In genomic region chr20:25526446-25526845, GRCh38 we compare ENCODE assay signal across 27 cellular contexts. TPM values are rescaled to one million over a fixed set of nuclear protein-coding genes. Genes with fewer than 3 reads are reported as not detected.
DNase-seq lines count a peak whose midpoint lies in the region; ATAC-seq and TF ChIP-seq lines count a peak whose summit lies in the region.
"Had no signal": no experiment of that assay in that cellular context is flagged by ENCODE, and none has a peak within 500 bp of the region (broad histone marks: within the 10 kb centered on the region; RNA-seq: fewer than 3 reads in every experiment).

No MANE protein-coding gene starts in this region.

- H3K4me1 Mint-ChIP-seq in WTC11 (peaks cover 2% of the 10 kb centered on the region; the same call in 1 of the 2 replicates), T-helper 17 cell (no peaks in the 10 kb centered on the region)
- H3K4me1 Mint-ChIP-seq: activated CD4-positive, alpha-beta T cell treated with anti-CD3 and anti-CD28 coated beads for 36 hours; activated naive CD8-positive, alpha-beta T cell treated with anti-CD3 and anti-CD28 coated beads, Interleukin-2, amount 10 ng/mL, durations not matched to agents 7 days and 5 days; natural killer cell; T-cell had no signal

- H3K9me3 Mint-ChIP-seq in WTC11 = peaks cover 19% of the 10 kb centered on the region
- H3K9me3 Mint-ChIP-seq: natural killer cell had no signal

- DNase-seq in GM23248 (no peak), WTC11 (ENCODE audit: low spot score) (no peak), right lobe of liver (no peak), smooth muscle cell (lab: John Stamatoyannopoulos, UW; ENCODE audit: unreplicated experiment) (no peak), T-helper 17 cell (no peak)
- no peak for DNase-seq in activated CD4-positive, CD25-positive, alpha-beta regulatory T cell treated with anti-CD3 and anti-CD28 coated beads, Interleukin-2, amount 50 U/mL, for 72 hours
- DNase-seq: activated CD4-positive, alpha-beta T cell treated with anti-CD3 and anti-CD28 coated beads for 36 hours; activated CD8-positive, alpha-beta T cell treated with anti-CD3 and anti-CD28 coated beads, Interleukin-2, amount 10 ng/mL, durations not matched to agents 7 days and 5 days; activated effector memory CD4-positive, alpha-beta T cell treated with anti-CD3 and anti-CD28 coated beads, Interleukin-2, amount 50 U/mL, for 16 hours; activated naive CD8-positive, alpha-beta T cell treated with anti-CD3 and anti-CD28 coated beads, Interleukin-2, amount 10 ng/mL, durations not matched to agents 7 days and 5 days; activated T-cell treated with anti-CD3 and anti-CD28 coated beads for 4 hours; body of pancreas; cerebellar nuclear complex; left ventricle myocardium inferior; natural killer cell; NCI-H1048; NCI-H1694; NCI-H2171; NCI-H524 treated with DMSO at 0.1 percent for 48 hours; ovary; retina; stimulated activated CD4-positive, alpha-beta T cell treated with anti-CD3 and anti-CD28 coated beads, Interleukin-12 subunit alpha, Interleukin-12 subunit beta, amount 100 ng/mL, for 4 hours; stimulated activated CD4-positive, alpha-beta T cell treated with anti-CD3 and anti-CD28 coated beads, Interleukin-4, amount 100 ng/mL, for 1 hour; T-cell had no signal

- no peaks in the 10 kb centered on the region for H3K9me3 ChIP-seq in GM23248 (ENCODE audit: low read depth)
- no peaks in the 10 kb centered on the region for H3K9me3 ChIP-seq in right lobe of liver
- no peaks in the 10 kb centered on the region for H3K9me3 ChIP-seq in smooth muscle cell (replicated peaks; ENCODE audit: low read depth)
- H3K9me3 ChIP-seq in T-helper 17 cell (ENCODE audit: control insufficient read depth, low read length, poor library complexity, severe bottlenecking) = no peaks in the 10 kb centered on the region
- H3K9me3 ChIP-seq: body of pancreas, left ventricle myocardium inferior, ovary had no signal

- peaks cover 17% of the 10 kb centered on the region for H3F3A ChIP-seq in GM23248 (ENCODE audit: insufficient read depth)
- H3F3A ChIP-seq in smooth muscle cell (ENCODE audit: low read depth) = peaks cover 12% of the 10 kb centered on the region

- TF ChIP-seq POLR2A in right lobe of liver (IDR thresholded peaks at IDR 0.05) = no peak

- H3K27me3 Mint-ChIP-seq in WTC11 (ENCODE audit: low read depth) (peaks cover 3% of the 10 kb centered on the region; the same call in 1 of the 2 replicates), T-helper 17 cell (no peaks in the 10 kb centered on the region)
- H3K27me3 Mint-ChIP-seq: activated CD4-positive, alpha-beta T cell treated with anti-CD3 and anti-CD28 coated beads for 36 hours; activated naive CD8-positive, alpha-beta T cell treated with anti-CD3 and anti-CD28 coated beads, Interleukin-2, amount 10 ng/mL, durations not matched to agents 7 days and 5 days; T-cell; type B pancreatic cell had no signal

- WGBS in GM23248 (ENCODE audit: low coverage in 1 of 2, low lambda C conversion rate in 2 of 2, missing lambda C conversion rate in 2 of 2), 2 experiments = 89 to 91% methylated on average over 9 of the region's 9 CpGs
- WGBS in right lobe of liver (ENCODE audit: insufficient coverage, low coverage, low lambda C conversion rate, missing lambda C conversion rate) = 96% methylated on average over 7 of the region's 9 CpGs
- WGBS in smooth muscle cell (ENCODE audit: low lambda C conversion rate) = 77% methylated on average over 9 of the region's 9 CpGs

- in situ Hi-C loops in GM23248 (cut with MboI) = no loop called here

- ATAC-seq in WTC11 (no peak), right lobe of liver (peak in 1 of 4 donors; percentile 21), HG02759 (IDR thresholded peaks at IDR 0.05; ENCODE audit: unreplicated experiment) (no peak), HG02884 (IDR thresholded peaks at IDR 0.05; ENCODE audit: unreplicated experiment) (no peak), T-helper 17 cell (no peak)
- ATAC-seq: activated CD4-positive, alpha-beta T cell treated with anti-CD3 and anti-CD28 coated beads for 36 hours; activated CD8-positive, alpha-beta T cell treated with anti-CD3 and anti-CD28 coated beads, Interleukin-2, amount 10 ng/mL, durations not matched to agents 7 days and 5 days; body of pancreas; natural killer cell; T-cell had no signal

- H3K36me3 ChIP-seq in GM23248 (ENCODE audit: low read depth) (no peaks in the 10 kb centered on the region), right lobe of liver (no peaks in the 10 kb centered on the region), smooth muscle cell (ENCODE audit: low read depth) (no peaks in the 10 kb centered on the region)
- H3K36me3 ChIP-seq: ovary had no signal

- H4K20me1 ChIP-seq in GM23248 (ENCODE audit: insufficient read depth) (no peaks in the 10 kb centered on the region), smooth muscle cell (ENCODE audit: low read depth) (peaks cover 66% of the 10 kb centered on the region)

- H3K4me3 ChIP-seq in GM23248 = no peak overlapping the region
- H3K4me3 ChIP-seq in right lobe of liver = no peak overlapping the region
- no peak overlapping the region for H3K4me3 ChIP-seq in smooth muscle cell
- H3K4me3 ChIP-seq: body of pancreas, left ventricle myocardium inferior, ovary had no signal

- H3K4me3 Mint-ChIP-seq in WTC11 (no peak overlapping the region), T-helper 17 cell (no peak overlapping the region)
- H3K4me3 Mint-ChIP-seq: activated CD4-positive, alpha-beta T cell treated with anti-CD3 and anti-CD28 coated beads for 36 hours; activated CD8-positive, alpha-beta T cell treated with anti-CD3 and anti-CD28 coated beads, Interleukin-2, amount 10 ng/mL, durations not matched to agents 7 days and 5 days; activated naive CD8-positive, alpha-beta T cell treated with anti-CD3 and anti-CD28 coated beads, Interleukin-2, amount 10 ng/mL, durations not matched to agents 7 days and 5 days; natural killer cell; T-cell; type B pancreatic cell had no signal

- no peaks in the 10 kb centered on the region for H3K9me2 ChIP-seq in GM23248 (ENCODE audit: insufficient read depth)

- H3K27ac Mint-ChIP-seq in WTC11 (no peak overlapping the region), T-helper 17 cell (no peak overlapping the region)
- H3K27ac Mint-ChIP-seq: activated CD4-positive, alpha-beta T cell treated with anti-CD3 and anti-CD28 coated beads for 36 hours; activated CD8-positive, alpha-beta T cell treated with anti-CD3 and anti-CD28 coated beads, Interleukin-2, amount 10 ng/mL, durations not matched to agents 7 days and 5 days; activated naive CD8-positive, alpha-beta T cell treated with anti-CD3 and anti-CD28 coated beads, Interleukin-2, amount 10 ng/mL, durations not matched to agents 7 days and 5 days; natural killer cell; T-cell; type B pancreatic cell had no signal

- CTCF ChIA-PET in WTC11 (lab: Charles Lee) = no interaction called here

- H3K27me3 ChIP-seq in GM23248 (replicated peaks; ENCODE audit: insufficient read depth) (no peaks in the 10 kb centered on the region), right lobe of liver (no peaks in the 10 kb centered on the region), smooth muscle cell (ENCODE audit: low read depth) (no peaks in the 10 kb centered on the region)
- H3K27me3 ChIP-seq: body of pancreas, ovary had no signal

- intact Hi-C loops in right lobe of liver (cut with DNase I) = no loop called here

- peaks cover 47% of the 10 kb centered on the region for H3K36me3 Mint-ChIP-seq in WTC11
- peaks cover 7% of the 10 kb centered on the region for H3K36me3 Mint-ChIP-seq in T-helper 17 cell (ENCODE audit: low read depth)
- H3K36me3 Mint-ChIP-seq: activated naive CD8-positive, alpha-beta T cell treated with anti-CD3 and anti-CD28 coated beads, Interleukin-2, amount 10 ng/mL, durations not matched to agents 7 days and 5 days; natural killer cell had no signal

- POLR2A ChIA-PET in WTC11 (lab: Charles Lee) = no interaction called here

- H3K4me2 ChIP-seq in GM23248 (ENCODE audit: unreplicated experiment) = peak overlapping the region; percentile 43
- H3K4me2 ChIP-seq in smooth muscle cell = peak overlapping the region; percentile 69

- 0 out of 2 replicates have a peak, but pooled peaks cover 3% of the 10 kb centered on the region for H3K79me2 ChIP-seq in GM23248 (ENCODE audit: insufficient read depth)
- H3K79me2 ChIP-seq in smooth muscle cell (ENCODE audit: low read depth) = peaks cover 60% of the 10 kb centered on the region

- H3K4me1 ChIP-seq in GM23248 (ENCODE audit: insufficient read depth) (peaks cover 16% of the 10 kb centered on the region), right lobe of liver (peaks cover 0 to 6% (median 2%) of the 10 kb centered on the region in 4 donors), smooth muscle cell (ENCODE audit: low read depth) (peaks cover 5% of the 10 kb centered on the region)

- H3K9ac ChIP-seq in GM23248 (no peak overlapping the region), smooth muscle cell (ENCODE audit: low read depth) (peak overlapping the region; percentile 25)

- no peak for TF ChIP-seq CTCF in WTC11 (IDR thresholded peaks at IDR 0.05)
- TF ChIP-seq CTCF in right lobe of liver (IDR thresholded peaks at IDR 0.05) = no peak
- TF ChIP-seq CTCF in smooth muscle cell (IDR thresholded peaks at IDR 0.05; ENCODE audit: borderline replicate concordance, insufficient read depth, poor library complexity, severe bottlenecking) = no peak

- H3K27ac ChIP-seq in GM23248 (peak overlapping the region; percentile 57), right lobe of liver (peak overlapping the region in 2 of 3 donors; percentile 4 to 35), smooth muscle cell (ENCODE audit: low read depth) (peak overlapping the region; percentile 73)
- H3K27ac ChIP-seq: body of pancreas, left ventricle myocardium inferior, ovary had no signal

- no peak overlapping the region for H2AFZ ChIP-seq in GM23248
- H2AFZ ChIP-seq in smooth muscle cell (ENCODE audit: low read depth) = no peak overlapping the region

TF ChIP-seq in WTC11, 78 proteins besides CTCF, POLR2A, EP300 and RAD21:
- no peak for TF ChIP-seq NFE2L1 (CRISPR knock-in tag; IDR thresholded peaks at IDR 0.05)
- no peak for TF ChIP-seq FOXJ3 (CRISPR knock-in tag; IDR thresholded peaks at IDR 0.05; ENCODE audit: borderline replicate concordance)
- TF ChIP-seq GABPB1 (CRISPR knock-in tag; IDR thresholded peaks at IDR 0.05) = 0 out of 2 replicates have a peak, but pooled peaks have one; percentile 9
- TF ChIP-seq ZMAT4 (CRISPR knock-in tag; IDR thresholded peaks at IDR 0.05) = no peak
- TF ChIP-seq GTF2I (CRISPR knock-in tag; conservative IDR thresholded peaks at IDR 0.05) = no peak
- no peak for TF ChIP-seq NR3C1 (CRISPR knock-in tag; conservative IDR thresholded peaks at IDR 0.05; ENCODE audit: low read depth)

RNA-seq across cellular contexts. Expression of gene NINL, which starts 58.9 kb away (rescaled TPM):
- 3.4 and 10.2 TPM in 2 replicates for total RNA-seq in GM23248 (2014; rRNA removed; shearing (Covaris generic))
- 1.9 and 2.6 TPM in 2 replicates for polyA plus RNA-seq in GM23248 (2016; fragmentation: Nextera tagmentation; extraction: Ambion mirVana)
- 34.4 to 36.3 TPM (median 36.0 TPM) in 3 replicates for total RNA-seq in WTC11 (2021)
- total RNA-seq in right lobe of liver = 10 to 100 TPM in 1 of 6 experiments, 1 to 10 TPM in 5; 3.6 to 16.0 (median 7.1) TPM
- 12.2 and 13.9 TPM in 2 replicates for total RNA-seq in smooth muscle cell
- polyA plus RNA-seq in smooth muscle cell = 10.7 and 15.0 TPM in 2 replicates
- 1 to 10 TPM; 1.1 to 5.0 TPM for total RNA-seq in T-helper 17 cell

Comparison
In these comparisons a context has a peak if more than half of its experiments do, and no peak if none do; other contexts are left out.
1. H3K27ac ChIP-seq: peak in every context shown above with its lines; median percentile 73 in smooth muscle cell; 57 in GM23248; 20 in right lobe of liver.